8 cellular contexts compared by ENCODE assay signal in the genomic region with DNA sequence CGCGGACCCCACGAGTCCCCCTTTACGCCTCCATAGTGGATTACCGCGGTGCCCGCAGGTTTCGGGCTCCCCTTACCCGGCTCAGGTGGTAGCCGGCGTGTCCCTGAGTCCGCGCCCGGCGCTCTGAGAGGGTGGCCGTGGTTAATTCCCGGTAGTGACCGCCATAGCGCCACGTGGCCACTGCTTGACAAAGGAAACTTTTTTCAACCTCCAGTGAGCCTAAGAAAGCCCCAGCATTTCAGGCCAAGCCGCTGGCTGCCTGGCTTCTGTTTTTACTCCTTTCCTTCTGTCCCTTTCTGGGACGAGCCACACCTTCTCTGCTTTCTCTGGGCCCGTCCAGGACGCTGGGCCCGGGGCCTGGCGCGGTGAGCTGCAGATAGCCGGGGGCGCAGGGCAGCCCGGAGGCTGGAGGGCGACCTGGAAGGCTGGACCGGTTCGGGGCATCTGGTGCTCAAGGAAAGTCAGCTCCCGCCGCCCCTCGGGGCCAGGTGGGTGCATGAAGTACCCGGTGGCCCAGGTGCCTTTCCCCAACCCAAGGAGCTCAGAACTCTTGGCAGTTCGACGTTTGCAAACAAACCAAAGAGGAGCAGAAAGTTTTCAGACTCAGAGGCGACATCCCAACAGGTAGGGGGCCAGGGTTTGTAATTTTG. TPM values are rescaled to one million over a fixed set of nuclear protein-coding genes. Genes with fewer than 3 reads are reported as not detected.
DNase-seq lines count a peak whose midpoint lies in the region; ATAC-seq and TF ChIP-seq lines count a peak whose summit lies in the region.

No MANE protein-coding gene starts in this region.

- POLR2A ChIA-PET in A673 (lab: Charles Lee; ENCODE audit: low non-redundant PET) = no interaction called here

- H3K36me3 ChIP-seq in A673 (ENCODE audit: insufficient read depth, low read length, poor library complexity, severe bottlenecking) = no peaks in the 10 kb centered on the region
- no peaks in the 10 kb centered on the region for H3K36me3 ChIP-seq in hepatocyte (replicated peaks; ENCODE audit: insufficient read depth, low read depth)

- H3K4me1 ChIP-seq in A673 (ENCODE audit: insufficient read depth, low read length, poor library complexity, severe bottlenecking) (peaks cover 25% of the 10 kb centered on the region), hepatocyte (ENCODE audit: insufficient read depth) (peaks cover 24% of the 10 kb centered on the region)

- DNase-seq in A673 (ENCODE audit: low spot score) = peak; percentile 47
- peak; percentile 43 for DNase-seq in GM10266 (ENCODE audit: extremely low spot score)
- peak; percentile 88 for DNase-seq in NCI-H2227 treated with DMSO at 0.1 percent for 48 hours (lab: John Stamatoyannopoulos, UW)
- peak; percentile 6 for DNase-seq in activated naive CD8-positive, alpha-beta T cell treated with anti-CD3 and anti-CD28 coated beads, Interleukin-2, amount 50 U/mL, for 24 hours
- DNase-seq in hepatocyte (ENCODE audit: low spot score) = peak; percentile 77
- no peak for DNase-seq in retinal pigment epithelial cell (ENCODE audit: low read depth)
- no peak for DNase-seq in activated effector memory CD4-positive, alpha-beta T cell treated with anti-CD3 and anti-CD28 coated beads, Interleukin-2, amount 50 U/mL, for 16 hours

- no TSS peak for BruUV-seq in A673 (replicated peaks; lab: Mats Ljungman, UMichigan)

- peaks cover 19% of the 10 kb centered on the region for H3K4me1 Mint-ChIP-seq in activated naive CD8-positive, alpha-beta T cell treated with anti-CD3 and anti-CD28 coated beads, Interleukin-2, amount 50 U/mL, for 24 hours

- peak overlapping the region; percentile 75 for H2AFZ ChIP-seq in hepatocyte

- peak overlapping the region; percentile 81 for H3K4me3 ChIP-seq in A673 (ENCODE audit: low read depth, low read length, poor library complexity, severe bottlenecking)
- H3K4me3 ChIP-seq in hepatocyte = peak overlapping the region; percentile 50
- peak overlapping the region; percentile 49 for H3K4me3 ChIP-seq in retinal pigment epithelial cell (ENCODE audit: low read length)

- WGBS in hepatocyte (ENCODE audit: low lambda C conversion rate, missing lambda C conversion rate) = 6% methylated on average over 30 of the region's 40 CpGs

- TF ChIP-seq CTCF in A673 (conservative IDR thresholded peaks at IDR 0.05; ENCODE audit: low read depth, low read length) (no peak), GM10266 (IDR thresholded peaks at IDR 0.05; ENCODE audit: control insufficient read depth, insufficient read depth, low read depth, missing control alignments) (no peak), hepatocyte (IDR thresholded peaks at IDR 0.05; ENCODE audit: poor library complexity) (no peak), retinal pigment epithelial cell (conservative IDR thresholded peaks at IDR 0.05; ENCODE audit: low read depth, low read length) (no peak)

- no peak overlapping the region for H3K27ac Mint-ChIP-seq in activated naive CD8-positive, alpha-beta T cell treated with anti-CD3 and anti-CD28 coated beads, Interleukin-2, amount 50 U/mL, for 24 hours

- H3K27me3 ChIP-seq in A673 (replicated peaks; ENCODE audit: insufficient read depth, low read depth, low read length, poor library complexity) (no peaks in the 10 kb centered on the region), hepatocyte (no peaks in the 10 kb centered on the region)

- ATAC-seq in HG02870 (IDR thresholded peaks at IDR 0.05; ENCODE audit: unreplicated experiment) = peak; percentile 42
- ATAC-seq in activated naive CD8-positive, alpha-beta T cell treated with anti-CD3 and anti-CD28 coated beads, Interleukin-2, amount 50 U/mL, for 24 hours = peak; percentile 33

- CTCF ChIA-PET in A673 (lab: Charles Lee) = interaction anchor here (0.6 kb wide), 1 partner anchor 14 kb away, joined by 15 read pairs; no protein-coding TSS in a partner anchor

- H3K4me3 Mint-ChIP-seq in activated naive CD8-positive, alpha-beta T cell treated with anti-CD3 and anti-CD28 coated beads, Interleukin-2, amount 50 U/mL, for 24 hours = peak overlapping the region; percentile 77

- no peaks in the 10 kb centered on the region for H3K36me3 Mint-ChIP-seq in activated naive CD8-positive, alpha-beta T cell treated with anti-CD3 and anti-CD28 coated beads, Interleukin-2, amount 50 U/mL, for 24 hours (ENCODE audit: low read depth)

- H4K20me1 ChIP-seq in hepatocyte (ENCODE audit: insufficient read depth, poor library complexity, severe bottlenecking) = no peaks in the 10 kb centered on the region

- H3K9me3 ChIP-seq in A673 (ENCODE audit: low read depth, low read length, poor library complexity, severe bottlenecking) (no peaks in the 10 kb centered on the region), hepatocyte (ENCODE audit: low read depth) (no peaks in the 10 kb centered on the region)

- no peaks in the 10 kb centered on the region for H3K9me2 ChIP-seq in hepatocyte (replicated peaks; ENCODE audit: insufficient read depth)

- H3K27ac ChIP-seq in A673 (ENCODE audit: low read depth, low read length, poor library complexity, severe bottlenecking) (no peak overlapping the region), hepatocyte (peak overlapping the region; percentile 98)

- H3K9me3 Mint-ChIP-seq in activated naive CD8-positive, alpha-beta T cell treated with anti-CD3 and anti-CD28 coated beads, Interleukin-2, amount 50 U/mL, for 24 hours = no peaks in the 10 kb centered on the region

- intact Hi-C loops in A673 (cut with micrococcal nuclease; ENCODE audit: unreplicated experiment) = no loop called here

- H3K27me3 Mint-ChIP-seq in activated naive CD8-positive, alpha-beta T cell treated with anti-CD3 and anti-CD28 coated beads, Interleukin-2, amount 50 U/mL, for 24 hours = peaks cover 30% of the 10 kb centered on the region

- peak overlapping the region; percentile 94 for H3K4me2 ChIP-seq in hepatocyte

- H3K79me2 ChIP-seq in hepatocyte = peaks cover 43% of the 10 kb centered on the region

RNA-seq across cellular contexts. Expression of gene C1orf198, which starts 0.5 kb away (rescaled TPM):
- 39.4 and 42.4 TPM in 2 replicates for total RNA-seq in A673 (2021)
- total RNA-seq in hepatocyte = 54.1 and 56.9 TPM in 2 replicates
- 41.4 and 50.1 TPM in 2 replicates for polyA plus RNA-seq in hepatocyte

Comparison
In these comparisons a context has a peak if more than half of its experiments do, and no peak if none do; other contexts are left out.
1. DNase-seq: peak in A673 (single experiment), GM10266 (single experiment), NCI-H2227 treated with DMSO at 0.1 percent for 48 hours (single experiment), activated naive CD8-positive, alpha-beta T cell treated with anti-CD3 and anti-CD28 coated beads, Interleukin-2, amount 50 U/mL, for 24 hours (single experiment) and hepatocyte (single experiment); none in retinal pigment epithelial cell (single experiment) and activated effector memory CD4-positive, alpha-beta T cell treated with anti-CD3 and anti-CD28 coated beads, Interleukin-2, amount 50 U/mL, for 16 hours (single experiment).
2. Peak in every context shown above with its lines, with median percentiles within 50 percentile points of each other: H3K4me3 ChIP-seq.